In genomic region chr3:15097889-15098288, GRCh38 we compare ENCODE assay signal across 8 cellular contexts. TPM values are rescaled to one million over a fixed set of nuclear protein-coding genes. Genes with fewer than 3 reads are reported as not detected.
DNase-seq lines count a peak whose midpoint lies in the region; ATAC-seq and TF ChIP-seq lines count a peak whose summit lies in the region.

No MANE protein-coding gene starts in this region.

- no peak for TF ChIP-seq EP300 in upper lobe of left lung (IDR thresholded peaks at IDR 0.05)

- H3K4me3 Mint-ChIP-seq in Caco-2 (ENCODE audit: unreplicated experiment) = peak overlapping the region; percentile 100

- no peaks in the 10 kb centered on the region for H3K9me3 Mint-ChIP-seq in Caco-2 (ENCODE audit: unreplicated experiment)

- POLR2A ChIA-PET in Caco-2 (lab: Charles Lee) = no interaction called here

- TF ChIP-seq CTCF in Caco-2 (IDR thresholded peaks at IDR 0.05; ENCODE audit: insufficient read depth in 1 of 2, low read depth in 1 of 2, low read length in 1 of 2, severe bottlenecking in 1 of 2, unreplicated experiment in 1 of 2) = no peak
- TF ChIP-seq CTCF in lung (IDR thresholded peaks at IDR 0.05; ENCODE audit: control extremely low read depth, extremely low read depth) = no peak
- no peak for TF ChIP-seq CTCF in upper lobe of left lung (IDR thresholded peaks at IDR 0.05)

- DNase-seq in Caco-2 (no peak), NOMO-1 (lab: John Stamatoyannopoulos, UW; ENCODE audit: unreplicated experiment in 2 of 2) (peak; percentile 74 to 75), amniotic epithelial cell (ENCODE audit: low read depth) (peak; percentile 7), lung (ENCODE audit: low spot score) (no peak), upper lobe of left lung (no peak), dermis blood vessel endothelial cell (no peak), DMS114 treated with DMSO at 0.1 percent for 48 hours (lab: John Stamatoyannopoulos, UW; ENCODE audit: unreplicated experiment) (no peak)

- H3K27me3 ChIP-seq in Caco-2 (replicated peaks; ENCODE audit: control insufficient read depth, insufficient read depth, low read length) = no peaks in the 10 kb centered on the region
- no peaks in the 10 kb centered on the region for H3K27me3 ChIP-seq in lung (ENCODE audit: control insufficient read depth, insufficient read depth)
- H3K27me3 ChIP-seq in upper lobe of left lung = no peaks in the 10 kb centered on the region

- CTCF ChIA-PET in Caco-2 (lab: Charles Lee) = no interaction called here

- no peaks in the 10 kb centered on the region for H3K27me3 Mint-ChIP-seq in Caco-2 (ENCODE audit: insufficient read depth, unreplicated experiment)

- peaks cover 15% of the 10 kb centered on the region for H3K4me1 Mint-ChIP-seq in Caco-2 (ENCODE audit: low read depth, unreplicated experiment)

- WGBS in lung, 2 donors = 20 to 35% methylated on average over 6 of the region's 6 CpGs
- 43 to 44% methylated on average over 6 of the region's 6 CpGs for WGBS in upper lobe of left lung, 2 donors

- H3K36me3 ChIP-seq in Caco-2 (ENCODE audit: control insufficient read depth, insufficient read depth, low read length) (no peaks in the 10 kb centered on the region), lung (ENCODE audit: control insufficient read depth in 2 of 2, insufficient read depth in 2 of 2, low read length in 2 of 2) (peaks cover 8 to 12% of the 10 kb centered on the region in 2 donors), upper lobe of left lung (peaks cover 12 to 28% (median 22%) of the 10 kb centered on the region in 4 donors)

- no peak for TF ChIP-seq POLR2A in upper lobe of left lung (IDR thresholded peaks at IDR 0.05)

- H3K9me3 ChIP-seq in Caco-2 = no peaks in the 10 kb centered on the region
- no peaks in the 10 kb centered on the region for H3K9me3 ChIP-seq in lung (ENCODE audit: control insufficient read depth in 2 of 2, insufficient read depth in 1 of 2, low read length in 1 of 2)
- no peaks in the 10 kb centered on the region for H3K9me3 ChIP-seq in upper lobe of left lung

- no peak overlapping the region for H3K27ac ChIP-seq in lung (ENCODE audit: low read depth in 1 of 2, low read length in 1 of 2)
- H3K27ac ChIP-seq in upper lobe of left lung = peak overlapping the region; percentile 22 to 90 (median 60)

- H3K4me3 ChIP-seq in Caco-2 (ENCODE audit: low read depth, low read length) (peak overlapping the region; percentile 85), lung (peak overlapping the region; percentile 0), upper lobe of left lung (peak overlapping the region; percentile 16 to 97 (median 89))

- intact Hi-C loops in Caco-2 (cut with micrococcal nuclease; ENCODE audit: unreplicated experiment) = loop anchor here (2.0 kb wide), 2 partner anchors 109 to 173 kb away; partner anchors contain the start of gene CAPN7

- ATAC-seq in lung (ENCODE audit: insufficient read depth, low FRiP score) (no peak), upper lobe of left lung (ENCODE audit: low FRiP score in 2 of 2) (no peak), HG02610 (IDR thresholded peaks at IDR 0.05; ENCODE audit: unreplicated experiment) (no peak)

- peaks cover 29% of the 10 kb centered on the region for H3K36me3 Mint-ChIP-seq in Caco-2 (ENCODE audit: insufficient read depth, unreplicated experiment)

- H3K27ac Mint-ChIP-seq in Caco-2 (ENCODE audit: unreplicated experiment) = peak overlapping the region; percentile 98

- BruUV-seq in Caco-2 (replicated peaks; lab: Mats Ljungman, UMichigan) = no TSS peak

- H3K4me1 ChIP-seq in Caco-2 (peaks cover 7% of the 10 kb centered on the region; the same call in 1 of the 2 replicates), lung (ENCODE audit: control insufficient read depth in 2 of 2, insufficient read depth in 2 of 2, low read length in 2 of 2) (peaks cover 0 to 3% of the 10 kb centered on the region in 2 donors), upper lobe of left lung (peaks cover 16 to 43% (median 37%) of the 10 kb centered on the region in 4 donors)

RNA-seq across cellular contexts. Expression of gene RBSN, which starts 1.1 kb away (rescaled TPM):
- total RNA-seq in Caco-2 (2022) (18.5 and 19.7 TPM in 2 replicates), lung (10 to 100 TPM; 26.5 to 33.8 TPM), upper lobe of left lung (10 to 100 TPM; 24.5 to 72.3 (median 29.0) TPM), dermis blood vessel endothelial cell (25.4 and 28.2 TPM in 2 replicates)
- polyA plus RNA-seq in lung = 1 to 10 TPM; 7.9 to 8.3 TPM

RNA-seq across cellular contexts. Expression of gene MRPS25, which starts 32.8 kb away (rescaled TPM):
- 53.3 and 55.6 TPM in 2 replicates for total RNA-seq in Caco-2 (2022)
- 10 to 100 TPM; 19.9 to 66.1 TPM for total RNA-seq in lung
- 10 to 100 TPM; 48.8 to 71.5 TPM for polyA plus RNA-seq in lung
- total RNA-seq in upper lobe of left lung = 100 to 1,000 TPM in 2 of 6 donors, 10 to 100 TPM in 4; 39.8 to 149 (median 56.9) TPM
- total RNA-seq in dermis blood vessel endothelial cell = 25.4 and 34.0 TPM in 2 replicates

Comparison
In these comparisons a context has a peak if more than half of its experiments do, and no peak if none do; other contexts are left out.
1. DNase-seq: peak in NOMO-1 (2 of 2) and amniotic epithelial cell (single experiment); none in Caco-2 (0 of 2), lung (single experiment), upper lobe of left lung (0 of 2), dermis blood vessel endothelial cell (single experiment) and DMS114 treated with DMSO at 0.1 percent for 48 hours (single experiment).
2. H3K4me3 ChIP-seq: peak in every context shown above with its lines; median percentile 89 in upper lobe of left lung; 85 in Caco-2; 0 in lung.
3. H3K27ac ChIP-seq: peak in upper lobe of left lung (4 of 4); none in lung (0 of 2).